ENCODE assay signal across 1 cellular context in the genomic region with DNA sequence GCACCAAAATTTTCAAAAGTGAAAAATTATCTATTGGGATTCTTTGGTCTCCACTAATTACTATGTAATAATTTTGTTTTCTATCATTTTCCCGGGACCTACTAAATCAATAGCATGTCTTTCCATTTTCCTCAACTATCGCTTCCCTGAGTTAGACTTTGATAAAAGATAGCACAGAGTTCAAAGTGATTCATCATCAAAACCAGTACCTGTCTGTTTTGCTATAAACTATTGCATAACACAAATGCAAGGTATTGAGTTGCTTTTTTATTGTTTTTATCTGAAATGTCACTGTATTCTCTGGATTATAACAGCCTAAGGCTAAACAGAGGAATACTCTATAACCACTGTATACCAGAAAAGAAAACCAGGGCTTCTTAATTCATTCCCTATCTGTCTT.
A peak's percentile ranks its signal among the peaks of the same experiment; 100 is the strongest.
TF ChIP-seq lines count a peak whose summit lies in the region.

No MANE protein-coding gene starts in this region.

TF ChIP-seq in liver, 16 proteins besides CTCF, POLR2A, EP300 and RAD21 (continued from another document):
- no peak for TF ChIP-seq ZBTB33 (IDR thresholded peaks at IDR 0.05)
- TF ChIP-seq FOXA2 (IDR thresholded peaks at IDR 0.05), result no peak
- TF ChIP-seq ATF3 (IDR thresholded peaks at IDR 0.05), result no peak
- peak in 1 of 2 donors; percentile 38 for TF ChIP-seq RXRA (IDR thresholded peaks at IDR 0.05)
- TF ChIP-seq HNF4G (IDR thresholded peaks at IDR 0.05), result no peak
- no peak for TF ChIP-seq YY1 (IDR thresholded peaks at IDR 0.05)
- TF ChIP-seq FOXA1 (IDR thresholded peaks at IDR 0.05), result no peak
